In the genomic region with DNA sequence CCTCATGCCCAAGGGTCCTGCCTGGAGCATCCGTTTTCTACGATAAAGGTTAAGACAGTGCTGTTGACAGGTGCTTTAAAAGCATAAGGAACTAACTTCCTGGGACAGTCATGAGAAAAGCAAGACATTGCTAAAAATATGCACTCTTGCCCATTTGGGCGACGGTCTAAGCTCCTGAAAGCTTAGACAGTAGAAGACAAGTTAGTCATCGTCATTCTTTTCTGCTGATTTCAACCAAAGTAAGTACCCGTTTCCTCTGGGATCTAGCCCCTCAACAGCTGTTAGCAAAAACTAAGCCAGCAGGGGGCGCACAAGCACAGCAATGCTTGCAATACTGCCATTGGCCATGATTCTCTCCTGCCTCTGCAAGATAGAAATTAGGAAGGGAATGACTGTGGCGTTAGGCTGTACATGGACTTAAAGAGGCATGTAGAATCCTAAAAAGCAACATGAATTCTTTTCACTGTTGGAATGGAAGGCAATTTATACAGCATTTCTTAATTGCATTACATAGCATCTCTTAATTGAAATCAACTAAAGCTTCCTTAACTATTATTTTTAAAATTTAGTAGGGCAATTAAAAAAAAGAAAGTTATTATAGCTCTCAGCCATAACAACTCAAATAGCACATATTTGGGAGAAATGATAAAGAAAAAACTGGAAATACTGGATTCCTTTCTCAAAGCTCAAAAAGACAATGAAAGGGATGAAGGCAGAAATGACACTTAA, we compare ENCODE assay signal across 8 cellular contexts.
DNase-seq lines count a peak whose midpoint lies in the region; ATAC-seq and TF ChIP-seq lines count a peak whose summit lies in the region.

No MANE protein-coding gene starts in this region.

- no peak for TF ChIP-seq POLR2A in upper lobe of left lung (IDR thresholded peaks at IDR 0.05)

- H3K9me3 ChIP-seq in SK-N-MC (ENCODE audit: low read depth, low read length) (no peaks in the 10 kb centered on the region), trophoblast cell (ENCODE audit: insufficient read depth, low read depth, low read length) (no peaks in the 10 kb centered on the region), upper lobe of left lung (no peaks in the 10 kb centered on the region)

- no peak overlapping the region for H4K8ac ChIP-seq in trophoblast cell (ENCODE audit: low read depth, low read length)

- no CpG with 5 or more reads among the region's 8 CpGs for WGBS in trophoblast cell (ENCODE audit: extremely low coverage, insufficient coverage, insufficient read length)
- 15 to 17% methylated on average over 8 of the region's 8 CpGs for WGBS in upper lobe of left lung, 2 donors

- no peaks in the 10 kb centered on the region for H3K27me3 ChIP-seq in trophoblast cell (ENCODE audit: insufficient read depth, low read length)
- H3K27me3 ChIP-seq in upper lobe of left lung, result no peaks in the 10 kb centered on the region

- H3K18ac ChIP-seq in trophoblast cell (ENCODE audit: low read length), result no peak overlapping the region

- peaks cover 3% of the 10 kb centered on the region for H3K27me3 Mint-ChIP-seq in glutamatergic neuron (ENCODE audit: unreplicated experiment)

- H3K14ac ChIP-seq in trophoblast cell (ENCODE audit: low read length), result no peak overlapping the region

- H3K4me3 ChIP-seq in SK-N-MC (no peak overlapping the region), trophoblast cell (ENCODE audit: low read depth, low read length) (no peak overlapping the region), upper lobe of left lung (no peak overlapping the region)

- H3K4me1 ChIP-seq in trophoblast cell (ENCODE audit: control insufficient read depth in 1 of 2, insufficient read depth in 2 of 2, low read length in 2 of 2) (no peaks in the 10 kb centered on the region), upper lobe of left lung (peaks cover 0 to 5% (median 3%) of the 10 kb centered on the region in 4 donors)

- H3K23ac ChIP-seq in trophoblast cell (ENCODE audit: low read length), result no peak overlapping the region

- no peaks in the 10 kb centered on the region for H3K79me1 ChIP-seq in trophoblast cell (ENCODE audit: low read length)

- H3K4me2 ChIP-seq in trophoblast cell (ENCODE audit: low read length), result no peak overlapping the region

- H2BK5ac ChIP-seq in trophoblast cell (ENCODE audit: low read depth, low read length, poor library complexity), result no peak overlapping the region

- no peaks in the 10 kb centered on the region for H3K36me3 Mint-ChIP-seq in glutamatergic neuron (ENCODE audit: unreplicated experiment)

- H2AK5ac ChIP-seq in trophoblast cell (ENCODE audit: low read length), result no peak overlapping the region

- H2BK120ac ChIP-seq in trophoblast cell (ENCODE audit: insufficient read depth, low read length, poor library complexity), result no peak overlapping the region

- H2BK12ac ChIP-seq in trophoblast cell (ENCODE audit: low read length), result no peak overlapping the region

- H3K4me1 Mint-ChIP-seq in glutamatergic neuron (ENCODE audit: low read depth, unreplicated experiment), result no peaks in the 10 kb centered on the region

- no peak overlapping the region for H3K27ac ChIP-seq in SK-N-MC
- no peak overlapping the region for H3K27ac ChIP-seq in trophoblast cell (ENCODE audit: low read depth, low read length)
- no peak overlapping the region for H3K27ac ChIP-seq in upper lobe of left lung

- in situ Hi-C loops in G401 (cut with HindIII; ENCODE audit: low sequenced_read_pairs), result no loop called here

- no peak overlapping the region for H4K91ac ChIP-seq in trophoblast cell (ENCODE audit: low read depth, low read length)

- ATAC-seq in upper lobe of left lung (ENCODE audit: low FRiP score in 2 of 2), result peak; percentile 53 to 90

- no peaks in the 10 kb centered on the region for H3K9me3 Mint-ChIP-seq in glutamatergic neuron (ENCODE audit: unreplicated experiment)

- H3K36me3 ChIP-seq in SK-N-MC (ENCODE audit: insufficient read depth, low read length) (no peaks in the 10 kb centered on the region), trophoblast cell (ENCODE audit: control insufficient read depth in 1 of 2, insufficient read depth in 2 of 2, low read length in 2 of 2) (no peaks in the 10 kb centered on the region), upper lobe of left lung (no peaks in the 10 kb centered on the region)

- H4K12ac ChIP-seq in trophoblast cell (ENCODE audit: low read depth, low read length), result no peak overlapping the region

- no peak for TF ChIP-seq EP300 in upper lobe of left lung (IDR thresholded peaks at IDR 0.05)

- H2AFZ ChIP-seq in trophoblast cell (ENCODE audit: insufficient read depth, low read length, poor library complexity), result no peak overlapping the region

- DNase-seq in G401 (ENCODE audit: low spot score) (peak; percentile 77), HCEC 1CT (peak; percentile 81), NCI-H1105 (lab: John Stamatoyannopoulos, UW) (peak; percentile 96), SK-N-MC (ENCODE audit: low read depth, low spot score) (peak; percentile 82), glutamatergic neuron (peak; percentile 99), trophoblast cell (peak; percentile 97 to 100), upper lobe of left lung (peak in 1 of 2 donors; percentile 77)
- peak; percentile 84 for DNase-seq in activated naive CD4-positive, alpha-beta T cell treated with Interleukin-2 at 50 U/mL for 16 hours

- H3K9ac ChIP-seq in SK-N-MC (ENCODE audit: insufficient read length) (no peak overlapping the region), trophoblast cell (ENCODE audit: low read length) (no peak overlapping the region)

- no peaks in the 10 kb centered on the region for H3K79me2 ChIP-seq in trophoblast cell (ENCODE audit: control insufficient read depth, insufficient read depth, low read length, poor library complexity)

- TF ChIP-seq CTCF in glutamatergic neuron (IDR thresholded peaks at IDR 0.05; ENCODE audit: partially characterized antibody, unreplicated experiment) (peak; percentile 94), upper lobe of left lung (IDR thresholded peaks at IDR 0.05) (peak; percentile 84 to 92 (median 89))

- no peak overlapping the region for H3K4me3 Mint-ChIP-seq in glutamatergic neuron (ENCODE audit: unreplicated experiment)

- no peak overlapping the region for H3K4ac ChIP-seq in trophoblast cell (ENCODE audit: low read depth, low read length)

- no peak overlapping the region for H3K27ac Mint-ChIP-seq in glutamatergic neuron (ENCODE audit: unreplicated experiment)
